In genomic region chr3:188061133-188061532, GRCh38 we compare ENCODE assay signal across 8 cellular contexts.
DNase-seq lines count a peak whose midpoint lies in the region; ATAC-seq and TF ChIP-seq lines count a peak whose summit lies in the region.

No MANE protein-coding gene starts in this region.

- no peaks in the 10 kb centered on the region for H3K4me1 ChIP-seq in vagina

- no peak overlapping the region for H3K27ac ChIP-seq in vagina

- no peaks in the 10 kb centered on the region for H3K9me3 ChIP-seq in vagina

- TF ChIP-seq CTCF in vagina (IDR thresholded peaks at IDR 0.05) = no peak

- DNase-seq in GM03348 (ENCODE audit: low spot score) = peak; percentile 27
- peak; percentile 19 for DNase-seq in NCI-H69 (lab: John Stamatoyannopoulos, UW)
- DNase-seq in activated T-cell treated with anti-CD3 and anti-CD28 coated beads for 48 hours (ENCODE audit: low read depth) = peak; percentile 49
- DNase-seq in iris pigment epithelial cell (ENCODE audit: low read depth) = peak; percentile 85
- peak in 4 of 6 experiments; percentile 2 to 15 (median 8) for DNase-seq in stimulated activated naive CD4-positive, alpha-beta T cell (lab: John Stamatoyannopoulos, UW)
- DNase-seq in vagina (ENCODE audit: extremely low spot score in 2 of 2) = no peak
- no peak for DNase-seq in midbrain (lab: John Stamatoyannopoulos, UW)

- no peak overlapping the region for H3K4me3 ChIP-seq in vagina

- intact Hi-C loops in vagina (cut with DNase I) = no loop called here

- no peak for ATAC-seq in HG03460 (IDR thresholded peaks at IDR 0.05; ENCODE audit: unreplicated experiment)

- H3K36me3 ChIP-seq in vagina = no peaks in the 10 kb centered on the region

- H3K27me3 ChIP-seq in vagina = no peaks in the 10 kb centered on the region

- TF ChIP-seq POLR2A in vagina (IDR thresholded peaks at IDR 0.05) = no peak

Comparison
In these comparisons a context has a peak if more than half of its experiments do, and no peak if none do; other contexts are left out.
1. DNase-seq: peak in GM03348 (single experiment), NCI-H69 (single experiment), activated T-cell treated with anti-CD3 and anti-CD28 coated beads for 48 hours (single experiment), iris pigment epithelial cell (single experiment) and stimulated activated naive CD4-positive, alpha-beta T cell (4 of 6); none in vagina (0 of 2) and midbrain (single experiment).